ENCODE assay signal across 13 cellular contexts in the genomic region with DNA sequence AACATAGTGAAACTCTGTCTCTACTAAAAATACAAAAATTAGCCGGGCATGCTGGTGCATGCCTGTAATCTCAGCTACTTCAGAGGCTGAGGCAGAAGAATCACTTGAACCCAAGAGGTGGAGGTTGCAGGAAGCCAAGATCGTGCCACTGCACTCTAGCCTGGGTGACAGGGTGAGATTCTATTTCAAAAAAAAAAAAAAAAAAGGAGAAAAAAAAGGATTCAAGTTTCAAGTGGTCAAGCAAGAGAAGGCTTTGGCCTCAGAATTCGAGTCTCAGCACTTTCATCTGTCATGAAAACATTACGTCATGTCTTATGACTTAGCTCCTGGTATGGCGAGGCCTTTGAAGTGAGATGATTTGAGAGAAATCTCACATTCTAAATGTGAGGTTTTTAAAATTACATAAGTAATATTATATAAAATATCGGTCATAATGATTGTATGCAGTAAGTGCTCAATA.
DNase-seq lines count a peak whose midpoint lies in the region; ATAC-seq and TF ChIP-seq lines count a peak whose summit lies in the region.
"Had no signal": no experiment of that assay in that cellular context is flagged by ENCODE, and none has a peak within 500 bp of the region (broad histone marks: within the 10 kb centered on the region; RNA-seq: fewer than 3 reads in every experiment).

No MANE protein-coding gene starts in this region.

- no peak overlapping the region for H3K4me3 ChIP-seq in GM06990 (replicated peaks; ENCODE audit: low read depth, low read length)
- H3K4me3 ChIP-seq: esophagus squamous epithelium, tibial nerve had no signal

- no peaks in the 10 kb centered on the region for H3K36me3 ChIP-seq in GM06990 (ENCODE audit: control insufficient read depth, insufficient read depth, low read length)
- H3K36me3 ChIP-seq: esophagus squamous epithelium, tibial nerve had no signal

- H3K27me3 ChIP-seq in GM06990 (replicated peaks; ENCODE audit: control insufficient read depth, insufficient read depth, low read length), result no peaks in the 10 kb centered on the region
- H3K27me3 ChIP-seq: esophagus squamous epithelium, tibial nerve had no signal

- ATAC-seq in GM19328 (IDR thresholded peaks at IDR 0.05; ENCODE audit: unreplicated experiment), result peak; percentile 21
- ATAC-seq in HG02678 (IDR thresholded peaks at IDR 0.05; ENCODE audit: unreplicated experiment), result peak; percentile 34
- peak; percentile 16 for ATAC-seq in HG03520 (IDR thresholded peaks at IDR 0.05; ENCODE audit: unreplicated experiment)

- DNase-seq in GM06990 (ENCODE audit: extremely low read depth, insufficient read length) (peak; percentile 41), GM03348 (ENCODE audit: low spot score) (no peak), NCI-H526 (lab: John Stamatoyannopoulos, UW) (no peak), NCI-H82 treated with DMSO at 0.1 percent for 48 hours (lab: John Stamatoyannopoulos, UW; ENCODE audit: unreplicated experiment) (no peak), anterior cingulate cortex (lab: John Stamatoyannopoulos, UW) (no peak)
- DNase-seq: activated CD4-positive, alpha-beta T cell treated with anti-CD3 and anti-CD28 coated beads, Interleukin-2, amount 10 ng/mL, durations not matched to agents 24 days and 14 days; EL; esophagus squamous epithelium; NCI-H524 treated with DMSO at 0.1 percent for 48 hours had no signal

- no peak for TF ChIP-seq CTCF in GM06990 (IDR thresholded peaks at IDR 0.05; ENCODE audit: insufficient read depth, low read length, poor library complexity, severe bottlenecking)
